Comparison of ENCODE assay signal across 1 cellular context in genomic region chr6:148755379-148755778, GRCh38. TPM values are rescaled to one million over a fixed set of nuclear protein-coding genes. Genes with fewer than 3 reads are reported as not detected.
"Had no signal": no experiment of that assay in that cellular context is flagged by ENCODE, and none has a peak within 500 bp of the region (broad histone marks: within the 10 kb centered on the region; RNA-seq: fewer than 3 reads in every experiment).

No MANE protein-coding gene starts in this region.

RNA-seq across cellular contexts. Expression of gene UST, which starts 8.5 kb away (rescaled TPM):
- total RNA-seq: G401 had no signal
